In genomic region chr22:27983361-27983791, GRCh38 we compare ENCODE assay signal across 21 cellular contexts.
A peak's percentile ranks its signal among the peaks of the same experiment; 100 is the strongest.
DNase-seq lines count a peak whose midpoint lies in the region; ATAC-seq and TF ChIP-seq lines count a peak whose summit lies in the region.
"Had no signal": no experiment of that assay in that cellular context is flagged by ENCODE, and none has a peak within 500 bp of the region (broad histone marks: within the 10 kb centered on the region; RNA-seq: fewer than 3 reads in every experiment).

No MANE protein-coding gene starts in this region.

- no peaks in the 10 kb centered on the region for H3K9me3 Mint-ChIP-seq in stimulated activated memory B cell treated with anti-CD40 and anti-IgM and Interleukin-4, amounts not matched to agents 10 μg/mL and 1 μg/mL and 100 μg/mL, for 72 hours

- H3K36me3 ChIP-seq in Peyer's patch (peaks cover 0 to 35% (median 0%) of the 10 kb centered on the region in 3 donors), PC-9 (ENCODE audit: low read depth) (no peaks in the 10 kb centered on the region)

- TF ChIP-seq CTCF in Peyer's patch (IDR thresholded peaks at IDR 0.05) (no peak), PC-9 (conservative IDR thresholded peaks at IDR 0.05) (no peak)

- no peaks in the 10 kb centered on the region for H3K79me2 ChIP-seq in PC-9 (ENCODE audit: low read depth)

- no peaks in the 10 kb centered on the region for H3K4me1 Mint-ChIP-seq in stimulated activated memory B cell treated with anti-CD40 and anti-IgM and Interleukin-4, amounts not matched to agents 10 μg/mL and 1 μg/mL and 100 μg/mL, for 72 hours

- H3F3A ChIP-seq in PC-9 (ENCODE audit: insufficient read depth, low read depth) = no peaks in the 10 kb centered on the region

- no peak for ATAC-seq in activated CD4-positive, CD25-positive, alpha-beta regulatory T cell treated with anti-CD3 and anti-CD28 coated beads, Interleukin-2, amount 50 U/mL, for 24 hours
- ATAC-seq in left lobe of liver = no peak
- ATAC-seq in stimulated activated memory B cell treated with anti-CD40 and anti-IgM and Interleukin-4, amounts not matched to agents 10 μg/mL and 1 μg/mL and 100 μg/mL, for 72 hours = peak; percentile 34
- ATAC-seq: K562 had no signal

- intact Hi-C loops in PC-9 (cut with micrococcal nuclease; ENCODE audit: unreplicated experiment) = no loop called here

- TF ChIP-seq POLR2A in Peyer's patch (IDR thresholded peaks at IDR 0.05) = no peak

- H4K20me1 ChIP-seq in PC-9 (ENCODE audit: insufficient read depth) = no peaks in the 10 kb centered on the region

- H3K36me3 Mint-ChIP-seq in stimulated activated memory B cell treated with anti-CD40 and anti-IgM and Interleukin-4, amounts not matched to agents 10 μg/mL and 1 μg/mL and 100 μg/mL, for 72 hours = no peaks in the 10 kb centered on the region

- BruUV-seq in PC-9 (replicated peaks; lab: Mats Ljungman, UMichigan) = no TSS peak

- H3K4me2 ChIP-seq in PC-9 = no peak overlapping the region

- no peaks in the 10 kb centered on the region for H3K9me3 ChIP-seq in Peyer's patch
- H3K9me3 ChIP-seq in PC-9 (ENCODE audit: insufficient read depth, low read depth) = no peaks in the 10 kb centered on the region

- H2AFZ ChIP-seq in PC-9 = no peak overlapping the region

- CTCF ChIA-PET in PC-9 (lab: Charles Lee) = interaction anchor here (0.6 kb wide), 1 partner anchor 135 kb away, joined by 3 read pairs; no protein-coding TSS in a partner anchor

- no peaks in the 10 kb centered on the region for H3K27me3 Mint-ChIP-seq in stimulated activated memory B cell treated with anti-CD40 and anti-IgM and Interleukin-4, amounts not matched to agents 10 μg/mL and 1 μg/mL and 100 μg/mL, for 72 hours

- H3K27me3 ChIP-seq in Peyer's patch = no peaks in the 10 kb centered on the region
- H3K27me3 ChIP-seq in PC-9 (ENCODE audit: insufficient read depth, low read depth) = no peaks in the 10 kb centered on the region

- H3K4me3 Mint-ChIP-seq in stimulated activated memory B cell treated with anti-CD40 and anti-IgM and Interleukin-4, amounts not matched to agents 10 μg/mL and 1 μg/mL and 100 μg/mL, for 72 hours = no peak overlapping the region

- peak; percentile 12 for DNase-seq in activated CD4-positive, CD25-positive, alpha-beta regulatory T cell treated with anti-CD3 and anti-CD28 coated beads, Interleukin-2, amount 50 U/mL, for 72 hours
- peak in 2 of 3 donors; percentile 9 to 27 for DNase-seq in Peyer's patch
- peak; percentile 42 for DNase-seq in left lobe of liver (ENCODE audit: low spot score)
- no peak for DNase-seq in hippocampal formation (lab: John Stamatoyannopoulos, UW)
- no peak for DNase-seq in D341Med (ENCODE audit: low spot score)
- no peak for DNase-seq in PC-9
- DNase-seq: AML-193, DMS 273 treated with DMSO at 0.1 percent for 48 hours, GDM1, NCI-H1092 treated with DMSO at 0.1 percent for 48 hours, NCI-H146, NCI-H2029 treated with DMSO at 0.1 percent for 48 hours, NCI-H2171, NCI-H446 treated with DMSO at 0.1 percent for 48 hours, NCI-H69, SHP77 had no signal

- POLR2A ChIA-PET in PC-9 (lab: Charles Lee; ENCODE audit: unreplicated experiment) = no interaction called here

- H3K4me1 ChIP-seq in Peyer's patch (no peaks in the 10 kb centered on the region), PC-9 (replicated peaks; ENCODE audit: insufficient read depth) (no peaks in the 10 kb centered on the region)

- H3K4me3 ChIP-seq in Peyer's patch (no peak overlapping the region), PC-9 (no peak overlapping the region)
- H3K4me3 ChIP-seq: K562 had no signal

- H3K27ac ChIP-seq in Peyer's patch (no peak overlapping the region), PC-9 (no peak overlapping the region)
- H3K27ac ChIP-seq: 22Rv1, C4-2B had no signal

- no peak overlapping the region for H3K27ac Mint-ChIP-seq in stimulated activated memory B cell treated with anti-CD40 and anti-IgM and Interleukin-4, amounts not matched to agents 10 μg/mL and 1 μg/mL and 100 μg/mL, for 72 hours

- H3K9me2 ChIP-seq in PC-9 (ENCODE audit: insufficient read depth) = no peaks in the 10 kb centered on the region

Comparison
In these comparisons a context has a peak if more than half of its experiments do, and no peak if none do; other contexts are left out.
1. DNase-seq: peak in activated CD4-positive, CD25-positive, alpha-beta regulatory T cell treated with anti-CD3 and anti-CD28 coated beads, Interleukin-2, amount 50 U/mL, for 72 hours (single experiment), Peyer's patch (2 of 3) and left lobe of liver (single experiment); none in hippocampal formation (0 of 2), D341Med (single experiment) and PC-9 (0 of 2).